Comparison of ENCODE assay signal across 15 cellular contexts in genomic region chr6:136435096-136435495, GRCh38.
DNase-seq lines count a peak whose midpoint lies in the region; ATAC-seq and TF ChIP-seq lines count a peak whose summit lies in the region.
"Had no signal": no experiment of that assay in that cellular context is flagged by ENCODE, and none has a peak within 500 bp of the region (broad histone marks: within the 10 kb centered on the region; RNA-seq: fewer than 3 reads in every experiment).

No MANE protein-coding gene starts in this region.

- no peaks in the 10 kb centered on the region for H3K27me3 Mint-ChIP-seq in WTC11 (ENCODE audit: low read depth)
- no peaks in the 10 kb centered on the region for H3K27me3 Mint-ChIP-seq in activated naive CD4-positive, alpha-beta T cell treated with anti-CD3 and anti-CD28 coated beads for 36 hours (ENCODE audit: low read depth)
- H3K27me3 Mint-ChIP-seq: dendritic cell treated with granulocyte-macrophage colony-stimulating factor and Interleukin-4, amounts not matched to agents 40 ng/mL and 50 ng/mL, for 4 days had no signal

- H3K9me3 ChIP-seq in thyroid gland: no peaks in the 10 kb centered on the region
- H3K9me3 ChIP-seq: sigmoid colon, testis had no signal

- no peaks in the 10 kb centered on the region for H3K36me3 Mint-ChIP-seq in WTC11
- no peaks in the 10 kb centered on the region for H3K36me3 Mint-ChIP-seq in activated naive CD4-positive, alpha-beta T cell treated with anti-CD3 and anti-CD28 coated beads for 36 hours (ENCODE audit: low read depth)
- H3K36me3 Mint-ChIP-seq: natural killer cell had no signal

- peaks cover 15 to 19% of the 10 kb centered on the region in 2 donors for H3K4me1 ChIP-seq in thyroid gland
- H3K4me1 ChIP-seq: sigmoid colon had no signal

- peak; percentile 46 for ATAC-seq in WTC11
- ATAC-seq in HG02884 (IDR thresholded peaks at IDR 0.05; ENCODE audit: unreplicated experiment): no peak
- ATAC-seq: activated CD8-positive, alpha-beta T cell treated with anti-CD3 and anti-CD28 coated beads, Interleukin-2, amount 10 ng/mL, durations not matched to agents 7 days and 5 days; natural killer cell had no signal

- H3K4me1 Mint-ChIP-seq in WTC11: peaks cover 76% of the 10 kb centered on the region
- no peaks in the 10 kb centered on the region for H3K4me1 Mint-ChIP-seq in activated naive CD4-positive, alpha-beta T cell treated with anti-CD3 and anti-CD28 coated beads for 36 hours (ENCODE audit: low read depth)
- H3K4me1 Mint-ChIP-seq: B cell, natural killer cell had no signal

- peak overlapping the region; percentile 97 for H3K27ac Mint-ChIP-seq in WTC11
- no peak overlapping the region for H3K27ac Mint-ChIP-seq in activated naive CD4-positive, alpha-beta T cell treated with anti-CD3 and anti-CD28 coated beads for 36 hours
- H3K27ac Mint-ChIP-seq: activated CD8-positive, alpha-beta T cell treated with anti-CD3 and anti-CD28 coated beads, Interleukin-2, amount 10 ng/mL, durations not matched to agents 7 days and 5 days; B cell; dendritic cell treated with granulocyte-macrophage colony-stimulating factor and Interleukin-4, amounts not matched to agents 40 ng/mL and 50 ng/mL, for 4 days; natural killer cell had no signal

- intact Hi-C loops in thyroid gland (cut with DNase I): no loop called here
- intact Hi-C loops in activated naive CD4-positive, alpha-beta T cell treated with anti-CD3 and anti-CD28 coated beads for 36 hours (cut with micrococcal nuclease): no loop called here

- H3K27ac ChIP-seq in layer of hippocampus (ENCODE audit: low read depth, low read length) (peak overlapping the region; percentile 95), thyroid gland (peak overlapping the region; percentile 10 to 70 (median 48)), RWPE1 (no peak overlapping the region)
- H3K27ac ChIP-seq: sigmoid colon, testis had no signal

- H3K9me3 Mint-ChIP-seq in WTC11: no peaks in the 10 kb centered on the region
- no peaks in the 10 kb centered on the region for H3K9me3 Mint-ChIP-seq in activated naive CD4-positive, alpha-beta T cell treated with anti-CD3 and anti-CD28 coated beads for 36 hours
- H3K9me3 Mint-ChIP-seq: dendritic cell treated with granulocyte-macrophage colony-stimulating factor and Interleukin-4, amounts not matched to agents 40 ng/mL and 50 ng/mL, for 4 days; natural killer cell had no signal

- no peaks in the 10 kb centered on the region for H3K36me3 ChIP-seq in thyroid gland
- H3K36me3 ChIP-seq: sigmoid colon had no signal

- TF ChIP-seq CTCF in WTC11 (IDR thresholded peaks at IDR 0.05): no peak
- TF ChIP-seq CTCF in thyroid gland (IDR thresholded peaks at IDR 0.05): no peak
- no peak for TF ChIP-seq CTCF in RWPE1 (conservative IDR thresholded peaks at IDR 0.05; ENCODE audit: low read depth)

- TF ChIP-seq POLR2A in thyroid gland (IDR thresholded peaks at IDR 0.05): no peak

- CTCF ChIA-PET in WTC11 (lab: Charles Lee): interaction anchor here (1.0 to 1.6 kb wide), 5 partner anchors 31 to 116 kb away, joined by 3 to 9 read pairs (median 5); no protein-coding TSS in a partner anchor
- CTCF ChIA-PET in RWPE1 (lab: Yijun Ruan, JAX): interaction anchor here (0.6 to 1.0 kb wide), 2 partner anchors 60 to 1007 kb away, joined by 3 read pairs; no protein-coding TSS in a partner anchor
- CTCF ChIA-PET in activated naive CD4-positive, alpha-beta T cell treated with anti-CD3 and anti-CD28 coated beads for 36 hours (lab: Charles Lee): interaction anchor here (0.6 to 0.7 kb wide), 3 partner anchors 65 to 90 kb away, joined by 3 to 4 read pairs (median 3); no protein-coding TSS in a partner anchor

- no peaks in the 10 kb centered on the region for H3K27me3 ChIP-seq in layer of hippocampus (ENCODE audit: control insufficient read depth, insufficient read depth, low read length)
- H3K27me3 ChIP-seq in thyroid gland: no peaks in the 10 kb centered on the region
- H3K27me3 ChIP-seq: sigmoid colon, testis had no signal

- H3K4me3 ChIP-seq in thyroid gland (replicated peaks in 1 of 3): no peak overlapping the region
- H3K4me3 ChIP-seq: sigmoid colon, testis had no signal

- DNase-seq in NCI-H146 treated with DMSO at 0.1 percent for 48 hours (lab: John Stamatoyannopoulos, UW; ENCODE audit: unreplicated experiment) (peak; percentile 75), WTC11 (ENCODE audit: low spot score) (no peak), thyroid gland (no peak), RWPE1 (ENCODE audit: low spot score) (no peak)
- no peak for DNase-seq in activated naive CD4-positive, alpha-beta T cell treated with anti-CD3 and anti-CD28 coated beads for 36 hours
- DNase-seq: activated CD8-positive, alpha-beta T cell treated with anti-CD3 and anti-CD28 coated beads, Interleukin-2, amount 10 ng/mL, durations not matched to agents 7 days and 5 days; IMR-90; natural killer cell; sigmoid colon; T-helper 9 cell; testis had no signal

- POLR2A ChIA-PET in WTC11 (lab: Charles Lee) (no interaction called here), RWPE1 (lab: Yijun Ruan, JAX; ENCODE audit: low non-redundant PET) (no interaction called here)

- H3K4me3 Mint-ChIP-seq in WTC11: peak overlapping the region; percentile 33
- H3K4me3 Mint-ChIP-seq in activated naive CD4-positive, alpha-beta T cell treated with anti-CD3 and anti-CD28 coated beads for 36 hours: no peak overlapping the region
- H3K4me3 Mint-ChIP-seq: activated CD8-positive, alpha-beta T cell treated with anti-CD3 and anti-CD28 coated beads, Interleukin-2, amount 10 ng/mL, durations not matched to agents 7 days and 5 days; B cell; dendritic cell treated with granulocyte-macrophage colony-stimulating factor and Interleukin-4, amounts not matched to agents 40 ng/mL and 50 ng/mL, for 4 days; natural killer cell had no signal

- 91 to 92% methylated on average over 2 of the region's 2 CpGs for WGBS in thyroid gland, 2 donors

TF ChIP-seq in WTC11, 78 proteins besides CTCF, POLR2A, EP300 and RAD21 (continues in another document):
- TF ChIP-seq CREB1 (CRISPR knock-in tag; IDR thresholded peaks at IDR 0.05): no peak
- TF ChIP-seq ZNF423 (CRISPR knock-in tag; IDR thresholded peaks at IDR 0.05): no peak
- TF ChIP-seq IRF1 (CRISPR knock-in tag; IDR thresholded peaks at IDR 0.05): no peak
- TF ChIP-seq EMX1 (CRISPR knock-in tag; IDR thresholded peaks at IDR 0.05): no peak
- no peak for TF ChIP-seq SP1 (CRISPR knock-in tag; conservative IDR thresholded peaks at IDR 0.05)
- no peak for TF ChIP-seq USF2 (CRISPR knock-in tag; IDR thresholded peaks at IDR 0.05)
- TF ChIP-seq HMGA2 (CRISPR knock-in tag; IDR thresholded peaks at IDR 0.05): no peak
- TF ChIP-seq FOXP4 (CRISPR knock-in tag; IDR thresholded peaks at IDR 0.05): no peak
- TF ChIP-seq ZNF263 (CRISPR knock-in tag; IDR thresholded peaks at IDR 0.05; ENCODE audit: low read depth): no peak
- TF ChIP-seq AR (CRISPR knock-in tag; IDR thresholded peaks at IDR 0.05): no peak
- no peak for TF ChIP-seq MXD4 (CRISPR knock-in tag; IDR thresholded peaks at IDR 0.05; ENCODE audit: borderline replicate concordance)
